Comparison of ENCODE assay signal across 8 cellular contexts in the genomic region with DNA sequence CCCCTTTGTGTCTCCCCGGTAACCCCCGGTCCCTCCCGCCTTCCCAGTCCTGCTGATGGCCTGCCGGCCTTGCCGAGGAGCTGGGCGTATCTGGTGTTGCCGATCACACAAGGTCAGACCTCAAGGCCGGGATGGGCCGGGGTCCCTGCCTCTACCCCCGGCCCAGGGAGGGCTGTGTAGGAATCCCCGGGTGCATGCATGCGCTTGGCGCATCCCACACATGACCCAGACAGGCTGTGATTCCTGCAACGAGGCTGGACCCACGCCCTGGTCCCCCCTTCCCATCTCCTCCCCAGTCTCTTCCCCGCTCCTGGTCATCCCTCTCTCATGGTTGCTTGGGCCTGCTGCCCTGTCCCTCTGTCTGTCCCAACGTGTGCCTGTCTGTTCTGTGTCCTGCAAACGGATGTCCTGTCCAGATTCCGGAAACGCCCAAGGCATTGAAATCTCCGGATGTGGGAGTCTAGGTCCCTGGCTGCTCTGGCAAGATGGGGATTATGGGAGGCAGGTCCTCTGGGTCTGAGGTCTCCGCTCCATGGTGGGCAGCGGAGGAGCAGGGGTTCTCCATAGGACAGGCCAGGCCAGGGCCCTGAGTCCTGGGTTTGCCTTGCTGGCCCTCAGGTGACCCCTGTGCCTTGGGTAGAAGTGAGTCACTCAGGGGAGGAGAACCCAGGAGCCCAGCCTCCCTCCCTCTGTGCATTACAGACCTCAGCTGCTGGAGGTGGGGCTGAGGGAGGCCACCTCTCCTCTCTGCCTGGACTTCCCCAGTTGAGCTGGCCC. TPM values are rescaled to one million over a fixed set of nuclear protein-coding genes. Genes with fewer than 3 reads are reported as not detected.
DNase-seq lines count a peak whose midpoint lies in the region; ATAC-seq and TF ChIP-seq lines count a peak whose summit lies in the region.

No MANE protein-coding gene starts in this region.

- no peak overlapping the region for H3T11ph ChIP-seq in H9 (ENCODE audit: low read length)

- DNase-seq in H9 (no peak), SK-N-SH (peak; percentile 79), cardiac fibroblast (ENCODE audit: low read depth in 2 of 2) (peak; percentile 83 to 92), lower leg skin (ENCODE audit: low spot score in 2 of 2) (peak; percentile 37 to 91), stomach (peak; percentile 71)
- DNase-seq in NK-92 treated with Interleukin-12 subunit alpha and Interleukin-12 subunit beta, amount 100 ng/mL, for 24 hours (lab: John Stamatoyannopoulos, UW) = no peak

- intact Hi-C loops in lower leg skin (cut with DNase I; ENCODE audit: low total_unique reads) (no loop called here), stomach (cut with DNase I; ENCODE audit: low total_unique reads) (no loop called here)

- no peak overlapping the region for H3K23ac ChIP-seq in H9 (ENCODE audit: insufficient read length, low read depth, low read length)

- peaks cover 0 to 8% (median 0%) of the 10 kb centered on the region in 3 experiments; a peak in 2 of 7 replicates for H3K36me3 Mint-ChIP-seq in H9 (ENCODE audit: insufficient read depth in 1 of 3, low read depth in 3 of 3)

- TF ChIP-seq EP300 in SK-N-SH (IDR thresholded peaks at IDR 0.05; ENCODE audit: borderline replicate concordance in 1 of 2, low read depth in 1 of 2, low read length in 1 of 2) = peak in 1 of 2 experiments; percentile 51; a peak in 1 of 4 replicates
- TF ChIP-seq EP300 in stomach (IDR thresholded peaks at IDR 0.05) = no peak

- H3K9ac ChIP-seq in H9 (ENCODE audit: extremely low read depth, insufficient read length, low read length) = no peak overlapping the region
- H3K9ac ChIP-seq in SK-N-SH = peak overlapping the region; percentile 82; the same call in 1 of the 2 replicates

- peaks cover 7% of the 10 kb centered on the region for H3K23me2 ChIP-seq in H9 (ENCODE audit: insufficient read length, low read depth, low read length, poor library complexity, severe bottlenecking)

- H3K4ac ChIP-seq in H9 (ENCODE audit: low read depth, low read length) = no peak overlapping the region

- H3K4me2 ChIP-seq in H9 (ENCODE audit: insufficient read depth, insufficient read length, low read length) (no peak overlapping the region), SK-N-SH (peak overlapping the region; percentile 100)

- H3K79me2 ChIP-seq in H9 (ENCODE audit: insufficient read depth, low read length) (peaks cover 5% of the 10 kb centered on the region; the same call in 1 of the 2 replicates), SK-N-SH (ENCODE audit: insufficient read depth) (peaks cover 73% of the 10 kb centered on the region)

- H3K9me3 ChIP-seq in H9 (ENCODE audit: control insufficient read depth, low read depth, low read length) (no peaks in the 10 kb centered on the region), SK-N-SH (no peaks in the 10 kb centered on the region), stomach (no peaks in the 10 kb centered on the region)

- H4K5ac ChIP-seq in H9 (ENCODE audit: insufficient read length, low read depth, low read length) = no peak overlapping the region

- H3K36me3 ChIP-seq in SK-N-SH (replicated peaks in 1 of 2; ENCODE audit: control insufficient read depth in 1 of 2, insufficient read depth in 2 of 2, low read length in 1 of 2) = no peaks in the 10 kb centered on the region
- peaks cover 0 to 18% (median 5%) of the 10 kb centered on the region in 4 donors for H3K36me3 ChIP-seq in stomach

- no peak overlapping the region for H3K18ac ChIP-seq in H9 (ENCODE audit: insufficient read length, low read depth, low read length)

- peak overlapping the region; percentile 64 to 74 for H3K4me3 ChIP-seq in SK-N-SH (ENCODE audit: low read depth in 2 of 2, low read length in 1 of 2)
- peak overlapping the region; percentile 76 to 80 for H3K4me3 ChIP-seq in cardiac fibroblast (replicated peaks in 1 of 2; ENCODE audit: low read depth in 2 of 2, low read length in 2 of 2)
- no peak overlapping the region for H3K4me3 ChIP-seq in lower leg skin (ENCODE audit: low read depth, poor library complexity, severe bottlenecking)
- peak overlapping the region; percentile 81 to 94 (median 88) for H3K4me3 ChIP-seq in stomach

- H3K27me3 Mint-ChIP-seq in H9 (ENCODE audit: low read depth) = peaks cover 18% of the 10 kb centered on the region

- POLR2A ChIA-PET in SK-N-SH (lab: Yijun Ruan, JAX) = no interaction called here

- no peak for TF ChIP-seq RAD21 in SK-N-SH (IDR thresholded peaks at IDR 0.05; ENCODE audit: low read length)

- TF ChIP-seq POLR2A in lower leg skin (IDR thresholded peaks at IDR 0.05) (no peak), stomach (IDR thresholded peaks at IDR 0.05) (no peak)

- H2BK5ac ChIP-seq in H9 (ENCODE audit: insufficient read length, low read length) = no peak overlapping the region

- no peak overlapping the region for H3K56ac ChIP-seq in H9 (ENCODE audit: insufficient read length, low read depth, low read length)

- CTCF ChIA-PET in SK-N-SH (lab: Yijun Ruan, JAX) = interaction anchor here (1.3 to 1.6 kb wide), 5 partner anchors 15 to 86 kb away, joined by 3 to 6 read pairs (median 3); a partner anchor contains a TSS

- H2BK20ac ChIP-seq in H9 (ENCODE audit: low read depth, low read length, poor library complexity, severe bottlenecking) = no peak overlapping the region

- WGBS in H9 (ENCODE audit: extremely low coverage, insufficient read length, low lambda C conversion rate) = no CpG with 5 or more reads among the region's 23 CpGs
- 33% methylated on average over 18 of the region's 23 CpGs for WGBS in SK-N-SH (ENCODE audit: low lambda C conversion rate)
- 40 to 61% methylated on average over 19 to 23 of the region's 23 CpGs for WGBS in lower leg skin, 2 donors
- WGBS in stomach, 5 donors = 38 to 50% (median 43%) methylated on average over 23 of the region's 23 CpGs

- H3K4me3 Mint-ChIP-seq in H9 = peak overlapping the region; percentile 71 to 81

- H3K14ac ChIP-seq in H9 (ENCODE audit: insufficient read depth, low read length) = no peak overlapping the region

- TF ChIP-seq CTCF in H9 (conservative IDR thresholded peaks at IDR 0.05) (no peak), SK-N-SH (IDR thresholded peaks at IDR 0.05) (no peak), cardiac fibroblast (IDR thresholded peaks at IDR 0.05; ENCODE audit: low read depth, low read length) (no peak), lower leg skin (IDR thresholded peaks at IDR 0.05) (no peak), stomach (IDR thresholded peaks at IDR 0.05) (no peak)

- peaks cover 12 to 15% of the 10 kb centered on the region in 2 experiments for H3K4me1 Mint-ChIP-seq in H9

- peaks cover 4% of the 10 kb centered on the region for H3K79me1 ChIP-seq in H9 (ENCODE audit: insufficient read depth, low read depth, low read length, poor library complexity, severe bottlenecking)

- H3K9me2 ChIP-seq in SK-N-SH = no peaks in the 10 kb centered on the region

- H2BK12ac ChIP-seq in H9 (ENCODE audit: insufficient read length, low read depth, low read length) = no peak overlapping the region

- no peaks in the 10 kb centered on the region for H3K9me3 Mint-ChIP-seq in H9

- no peak overlapping the region for H4K91ac ChIP-seq in H9 (ENCODE audit: insufficient read length, low read depth, low read length)

- H2BK120ac ChIP-seq in H9 (ENCODE audit: low read depth, low read length, poor library complexity, severe bottlenecking) = no peak overlapping the region

- H3K27me3 ChIP-seq in H9 (ENCODE audit: insufficient read depth, low read length) (no peaks in the 10 kb centered on the region), SK-N-SH (ENCODE audit: insufficient read depth) (no peaks in the 10 kb centered on the region), stomach (no peaks in the 10 kb centered on the region)

- H2AFZ ChIP-seq in H9 (ENCODE audit: low read length) (no peak overlapping the region), SK-N-SH (ENCODE audit: low read depth) (no peak overlapping the region)

- peak overlapping the region in 1 of 3 experiments; percentile 75; a peak in 3 of 7 replicates for H3K27ac Mint-ChIP-seq in H9

- peaks cover 13% of the 10 kb centered on the region for H3F3A ChIP-seq in SK-N-SH (replicated peaks; ENCODE audit: insufficient read depth)

- H2AK5ac ChIP-seq in H9 (ENCODE audit: insufficient read length, low read length) = no peak overlapping the region

- no peaks in the 10 kb centered on the region for H3K4me1 ChIP-seq in H9 (ENCODE audit: insufficient read depth, low read length)
- H3K4me1 ChIP-seq in SK-N-SH (ENCODE audit: control insufficient read depth in 1 of 2, insufficient read depth in 2 of 2, low read depth in 1 of 2, low read length in 1 of 2) = peaks cover 6 to 19% of the 10 kb centered on the region in 2 experiments; a peak in 3 of 4 replicates
- peaks cover 43 to 68% (median 53%) of the 10 kb centered on the region in 4 donors for H3K4me1 ChIP-seq in stomach

- H3K27ac ChIP-seq in H9 (ENCODE audit: insufficient read length, low read depth, low read length) (no peak overlapping the region), SK-N-SH (ENCODE audit: low read depth in 2 of 2, low read length in 1 of 2) (peak overlapping the region; percentile 69 to 88), stomach (peak overlapping the region; percentile 20 to 92 (median 86))

- no peak overlapping the region for H2BK15ac ChIP-seq in H9 (ENCODE audit: low read depth, low read length)

- ATAC-seq in GM21390 (IDR thresholded peaks at IDR 0.05; ENCODE audit: unreplicated experiment) = no peak
- no peak for ATAC-seq in HG02981 (IDR thresholded peaks at IDR 0.05; ENCODE audit: unreplicated experiment)

- H4K8ac ChIP-seq in H9 (replicated peaks; ENCODE audit: insufficient read length, low read depth, low read length) = no peak overlapping the region

- no peaks in the 10 kb centered on the region for H4K20me1 ChIP-seq in H9 (ENCODE audit: control insufficient read depth, insufficient read depth, insufficient read length)
- peaks cover 29% of the 10 kb centered on the region for H4K20me1 ChIP-seq in SK-N-SH (ENCODE audit: insufficient read depth)

RNA-seq across cellular contexts. Expression of a gene that starts 1.6 kb away (rescaled TPM):
- total RNA-seq in H9 (2021) (149 and 159 TPM in 2 replicates), lower leg skin (10 to 100 TPM; 13.2 to 30.9 (median 16.4) TPM), stomach (100 to 1,000 TPM in 2 of 5 donors, 10 to 100 TPM in 3; 44.2 to 268 (median 90.4) TPM)
- polyA plus RNA-seq in SK-N-SH (2012; rRNA removed) (68.0 and 99.6 TPM in 2 replicates), stomach (10 to 100 TPM; 42.0 to 95.6 (median 85.4) TPM)
- polyA plus RNA-seq in SK-N-SH (2012; cell fraction: cytosol; rRNA removed) = 43.0 and 58.2 TPM in 2 replicates
- polyA plus RNA-seq in SK-N-SH (2012; cell fraction: nucleus; rRNA removed) = 85.8 and 112 TPM in 2 replicates

RNA-seq across cellular contexts. Expression of a gene that starts 15.6 kb away (rescaled TPM):
- total RNA-seq in H9 (2021) = 137 and 145 TPM in 2 replicates
- polyA plus RNA-seq in SK-N-SH (2012; rRNA removed) = 78.0 and 88.8 TPM in 2 replicates
- 29.8 and 45.2 TPM in 2 replicates for polyA plus RNA-seq in SK-N-SH (2012; cell fraction: cytosol; rRNA removed)
- polyA plus RNA-seq in SK-N-SH (2012; cell fraction: nucleus; rRNA removed) = 401 and 481 TPM in 2 replicates
- total RNA-seq in lower leg skin = 100 to 1,000 TPM in 1 of 4 donors, 10 to 100 TPM in 3; 65.7 to 128 (median 76.4) TPM
- 100 to 1,000 TPM in 3 of 5 donors, 10 to 100 TPM in 2; 37.1 to 298 (median 107) TPM for total RNA-seq in stomach
- 100 to 1,000 TPM in 2 of 3 donors, 10 to 100 TPM in 1; 68.3 to 136 (median 114) TPM for polyA plus RNA-seq in stomach

RNA-seq across cellular contexts. Expression of a gene that starts 40.4 kb away (rescaled TPM):
- total RNA-seq in H9 (2021) (0.63 and 0.66 TPM in 2 replicates), lower leg skin (under 1 TPM in 1 of 4 donors, not detected in 3; 0.62 TPM), stomach (1 to 10 TPM in 2 of 5 donors, not detected in 3; 1.2 to 3.3 TPM)
- polyA plus RNA-seq in SK-N-SH (2012; rRNA removed) (4.6 and 6.0 TPM in 2 replicates), stomach (1 to 10 TPM in 2 of 3 donors, not detected in 1; 1.4 to 3.4 TPM)
- 2.0 and 3.4 TPM in 2 replicates for polyA plus RNA-seq in SK-N-SH (2012; cell fraction: cytosol; rRNA removed)
- 2.4 and 3.9 TPM in 2 replicates for polyA plus RNA-seq in SK-N-SH (2012; cell fraction: nucleus; rRNA removed)

RNA-seq across cellular contexts. Expression of a gene that starts 53.5 kb away (rescaled TPM):
- 0.96 and 0.97 TPM in 2 replicates for total RNA-seq in H9 (2021)
- 4.0 and 5.5 TPM in 2 replicates for polyA plus RNA-seq in SK-N-SH (2012; rRNA removed)
- 2.7 and 3.2 TPM in 2 replicates for polyA plus RNA-seq in SK-N-SH (2012; cell fraction: cytosol; rRNA removed)
- polyA plus RNA-seq in SK-N-SH (2012; cell fraction: nucleus; rRNA removed) = 11.3 TPM in 2 replicates
- 10 to 100 TPM in 3 of 4 donors, 1 to 10 TPM in 1; 8.0 to 18.6 (median 15.6) TPM for total RNA-seq in lower leg skin
- 100 to 1,000 TPM in 1 of 5 donors, 10 to 100 TPM in 4; 12.3 to 128 (median 52.5) TPM for total RNA-seq in stomach
- polyA plus RNA-seq in stomach = 10 to 100 TPM; 11.4 to 26.5 (median 12.1) TPM

Comparison
In these comparisons a context has a peak if more than half of its experiments do, and no peak if none do; other contexts are left out.
1. DNase-seq: peak in SK-N-SH (single experiment), cardiac fibroblast (2 of 2), lower leg skin (2 of 2) and stomach (single experiment); none in H9 (single experiment) and NK-92 treated with Interleukin-12 subunit alpha and Interleukin-12 subunit beta, amount 100 ng/mL, for 24 hours (single experiment).